In genomic region chr13:45847554-45848224, GRCh38 we compare ENCODE assay signal across 8 cellular contexts. TPM values are rescaled to one million over a fixed set of nuclear protein-coding genes. Genes with fewer than 3 reads are reported as not detected.
A peak's percentile ranks its signal among the peaks of the same experiment; 100 is the strongest.
DNase-seq lines count a peak whose midpoint lies in the region; ATAC-seq and TF ChIP-seq lines count a peak whose summit lies in the region.

No MANE protein-coding gene starts in this region.

- no peak for DNase-seq in activated CD4-positive, CD25-positive, alpha-beta regulatory T cell (lab: John Stamatoyannopoulos, UW)
- DNase-seq in NCI-H226 (peak; percentile 26), PC-9 (no peak), GOT3 (lab: John Stamatoyannopoulos, UW) (no peak)

- no peaks in the 10 kb centered on the region for H3F3A ChIP-seq in PC-9 (ENCODE audit: insufficient read depth, low read depth)

- no peaks in the 10 kb centered on the region for H3K9me3 ChIP-seq in PC-9 (ENCODE audit: insufficient read depth, low read depth)

- H3K79me2 ChIP-seq in PC-9 (ENCODE audit: low read depth): no peaks in the 10 kb centered on the region

- intact Hi-C loops in PC-9 (cut with micrococcal nuclease; ENCODE audit: unreplicated experiment): no loop called here

- peak; percentile 17 to 23 for ATAC-seq in activated CD4-positive, CD25-positive, alpha-beta regulatory T cell treated with anti-CD3 and anti-CD28 coated beads, Interleukin-2, amount 50 U/mL, for 24 hours
- no peak for ATAC-seq in HG03460 (IDR thresholded peaks at IDR 0.05; ENCODE audit: unreplicated experiment)

- H2AFZ ChIP-seq in PC-9: no peak overlapping the region

- H3K4me3 ChIP-seq in PC-9: no peak overlapping the region

- no peaks in the 10 kb centered on the region for H3K4me1 ChIP-seq in PC-9 (replicated peaks; ENCODE audit: insufficient read depth)

- POLR2A ChIA-PET in PC-9 (lab: Charles Lee; ENCODE audit: unreplicated experiment): no interaction called here

- no peak for TF ChIP-seq CTCF in nephron (IDR thresholded peaks at IDR 0.05; ENCODE audit: unreplicated experiment in 3 of 3)
- no peak for TF ChIP-seq CTCF in PC-9 (conservative IDR thresholded peaks at IDR 0.05)

- H3K4me3 Mint-ChIP-seq in activated naive CD4-positive, alpha-beta T cell treated with anti-CD3 and anti-CD28 coated beads, Interleukin-2, amount 50 U/mL, for 24 hours: peak overlapping the region; percentile 72
- peak overlapping the region; percentile 38 to 83 (median 42) for H3K4me3 Mint-ChIP-seq in nephron

- no peak overlapping the region for H3K27ac ChIP-seq in PC-9

- BruUV-seq in PC-9 (replicated peaks; lab: Mats Ljungman, UMichigan): no TSS peak

- no peak overlapping the region for H3K4me2 ChIP-seq in PC-9

- no peaks in the 10 kb centered on the region for H4K20me1 ChIP-seq in PC-9 (ENCODE audit: insufficient read depth)

- no peaks in the 10 kb centered on the region for H3K9me3 Mint-ChIP-seq in activated naive CD4-positive, alpha-beta T cell treated with anti-CD3 and anti-CD28 coated beads, Interleukin-2, amount 50 U/mL, for 24 hours
- H3K9me3 Mint-ChIP-seq in nephron: no peaks in the 10 kb centered on the region

- H3K36me3 ChIP-seq in PC-9 (ENCODE audit: low read depth): no peaks in the 10 kb centered on the region

- peaks cover 81% of the 10 kb centered on the region for H3K27me3 ChIP-seq in PC-9 (ENCODE audit: insufficient read depth, low read depth)

- peaks cover 63% of the 10 kb centered on the region for H3K4me1 Mint-ChIP-seq in activated naive CD4-positive, alpha-beta T cell treated with anti-CD3 and anti-CD28 coated beads, Interleukin-2, amount 50 U/mL, for 24 hours
- peaks cover 49% of the 10 kb centered on the region for H3K4me1 Mint-ChIP-seq in nephron

- H3K27ac Mint-ChIP-seq in activated naive CD4-positive, alpha-beta T cell treated with anti-CD3 and anti-CD28 coated beads, Interleukin-2, amount 50 U/mL, for 24 hours: peak overlapping the region; percentile 69
- peak overlapping the region in 2 of 3 experiments; percentile 6 to 58 for H3K27ac Mint-ChIP-seq in nephron

- H3K36me3 Mint-ChIP-seq in activated naive CD4-positive, alpha-beta T cell treated with anti-CD3 and anti-CD28 coated beads, Interleukin-2, amount 50 U/mL, for 24 hours: no peaks in the 10 kb centered on the region
- H3K36me3 Mint-ChIP-seq in nephron (ENCODE audit: low read depth): no peaks in the 10 kb centered on the region

- CTCF ChIA-PET in PC-9 (lab: Charles Lee): no interaction called here

- no peaks in the 10 kb centered on the region for H3K27me3 Mint-ChIP-seq in activated naive CD4-positive, alpha-beta T cell treated with anti-CD3 and anti-CD28 coated beads, Interleukin-2, amount 50 U/mL, for 24 hours
- H3K27me3 Mint-ChIP-seq in nephron (ENCODE audit: low read depth): peaks cover 49% of the 10 kb centered on the region

- no peaks in the 10 kb centered on the region for H3K9me2 ChIP-seq in PC-9 (ENCODE audit: insufficient read depth)

RNA-seq across cellular contexts. Expression of gene SIAH3, which starts 3.9 kb away (rescaled TPM):
- total RNA-seq in PC-9 (2021): not detected in 2 replicates
